In the genomic region with DNA sequence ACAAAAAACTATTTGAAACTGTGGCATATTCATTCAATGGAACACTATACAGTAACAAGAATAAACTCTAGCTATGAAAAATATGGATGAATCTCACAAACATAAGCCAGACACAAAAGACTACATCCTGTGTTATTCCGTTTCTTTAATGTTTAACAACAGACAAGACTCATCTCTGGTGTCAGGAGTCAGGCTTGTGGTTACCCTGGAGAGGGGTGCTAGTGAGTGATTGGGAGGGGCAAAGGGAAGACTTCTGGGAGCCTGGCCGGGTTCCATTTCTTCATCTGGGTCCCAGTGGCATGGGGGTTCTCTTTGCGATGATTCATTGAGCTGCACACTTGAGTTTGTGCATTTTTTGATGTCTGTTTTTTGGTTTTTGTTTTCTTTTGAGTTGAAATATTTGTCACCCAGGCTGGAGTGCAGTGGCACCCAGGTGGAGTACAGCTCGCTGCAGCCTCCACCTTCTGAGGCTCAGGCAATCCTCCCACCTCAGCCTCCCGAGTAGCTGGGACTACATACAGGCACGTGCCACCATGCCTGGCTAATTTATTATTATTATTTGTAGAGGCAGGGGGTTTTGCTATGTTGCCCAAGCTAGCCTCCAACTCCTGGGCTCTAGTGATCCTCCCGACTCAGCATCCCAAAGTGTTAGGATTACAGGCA, we compare ENCODE assay signal across 25 cellular contexts.
"Had no signal": no experiment of that assay in that cellular context is flagged by ENCODE, and none has a peak within 500 bp of the region (broad histone marks: within the 10 kb centered on the region; RNA-seq: fewer than 3 reads in every experiment).

No MANE protein-coding gene starts in this region.

- H3K4me3 Mint-ChIP-seq: activated CD8-positive, alpha-beta T cell treated with anti-CD3 and anti-CD28 coated beads, Interleukin-2, amount 10 ng/mL, durations not matched to agents 7 days and 5 days; activated naive CD8-positive, alpha-beta T cell treated with anti-CD3 and anti-CD28 coated beads, Interleukin-2, amount 10 ng/mL, durations not matched to agents 7 days and 5 days had no signal

- H3K4me1 Mint-ChIP-seq: activated naive CD8-positive, alpha-beta T cell treated with anti-CD3 and anti-CD28 coated beads, Interleukin-2, amount 10 ng/mL, durations not matched to agents 7 days and 5 days had no signal

- H3K36me3 Mint-ChIP-seq: activated naive CD8-positive, alpha-beta T cell treated with anti-CD3 and anti-CD28 coated beads, Interleukin-2, amount 10 ng/mL, durations not matched to agents 7 days and 5 days had no signal

- H3K9me3 Mint-ChIP-seq: activated naive CD8-positive, alpha-beta T cell treated with anti-CD3 and anti-CD28 coated beads, Interleukin-2, amount 10 ng/mL, durations not matched to agents 7 days and 5 days had no signal

- ATAC-seq: activated CD4-positive, CD25-positive, alpha-beta regulatory T cell treated with anti-CD3 and anti-CD28 coated beads, Interleukin-2, amount 50 U/mL, for 24 hours; activated CD8-positive, alpha-beta T cell treated with anti-CD3 and anti-CD28 coated beads, Interleukin-2, amount 10 ng/mL, durations not matched to agents 7 days and 5 days; Panc1; Right ventricle myocardium inferior had no signal

- H3K27ac Mint-ChIP-seq: activated CD8-positive, alpha-beta T cell treated with anti-CD3 and anti-CD28 coated beads, Interleukin-2, amount 10 ng/mL, durations not matched to agents 7 days and 5 days; activated naive CD8-positive, alpha-beta T cell treated with anti-CD3 and anti-CD28 coated beads, Interleukin-2, amount 10 ng/mL, durations not matched to agents 7 days and 5 days had no signal

- DNase-seq: activated CD4-positive, alpha-beta T cell treated with anti-CD3 and anti-CD28 coated beads for 48 hours; activated CD4-positive, alpha-beta T cell treated with anti-CD3 and anti-CD28 coated beads, Interleukin-2, amount 50 U/mL, for 4 hours; activated CD8-positive, alpha-beta memory T cell treated with anti-CD3 and anti-CD28 coated beads, Interleukin-2, amount 50 U/mL, for 48 hours; activated CD8-positive, alpha-beta T cell treated with anti-CD3 and anti-CD28 coated beads, Interleukin-2, amount 10 ng/mL, durations not matched to agents 7 days and 5 days; activated naive CD4-positive, alpha-beta T cell treated with anti-CD3 and anti-CD28 coated beads, Interleukin-2, amount 50 U/mL, for 16 hours; activated naive CD8-positive, alpha-beta T cell treated with anti-CD3 and anti-CD28 coated beads, Interleukin-2, amount 10 ng/mL, durations not matched to agents 7 days and 5 days; activated T-cell treated with anti-CD3 and anti-CD28 coated beads, Interleukin-2, amount 50 U/mL, for 1 hour; adrenal gland; anterior cingulate cortex; Kasumi-1; NCI-H1092 treated with DMSO at 0.1 percent for 48 hours; NCI-H1436; NCI-H187; NCI-H2081; NCI-H510A treated with DMSO at 0.1 percent for 48 hours; NCI-H69; NK-92 treated with Interleukin-12 subunit alpha and Interleukin-12 subunit beta, amount 100 ng/mL, for 24 hours; OCI-M1; RPMI8226; SK-N-SH; T-helper 1 cell; WERI-Rb-1 had no signal

- H3K27me3 Mint-ChIP-seq: activated naive CD8-positive, alpha-beta T cell treated with anti-CD3 and anti-CD28 coated beads, Interleukin-2, amount 10 ng/mL, durations not matched to agents 7 days and 5 days had no signal
